In genomic region chr6:68732423-68732822, GRCh38 we compare ENCODE assay signal across 23 cellular contexts.
"Had no signal": no experiment of that assay in that cellular context is flagged by ENCODE, and none has a peak within 500 bp of the region (broad histone marks: within the 10 kb centered on the region; RNA-seq: fewer than 3 reads in every experiment).

No MANE protein-coding gene starts in this region.

- DNase-seq: activated CD4-positive, alpha-beta T cell treated with anti-CD3 and anti-CD28 coated beads for 1 hour; activated CD4-positive, alpha-beta T cell treated with anti-CD3 and anti-CD28 coated beads for 4 hours; activated CD4-positive, alpha-beta T cell treated with anti-CD3 and anti-CD28 coated beads, Interleukin-2, amount 10 ng/mL, durations not matched to agents 7 days and 5 days; activated CD4-positive, alpha-beta T cell treated with anti-CD3 and anti-CD28 coated beads, Interleukin-2, amount 50 U/mL, for 4 hours; activated CD8-positive, alpha-beta memory T cell treated with anti-CD3 and anti-CD28 coated beads for 24 hours; activated CD8-positive, alpha-beta T cell treated with anti-CD3 and anti-CD28 coated beads for 36 hours; activated effector memory CD4-positive, alpha-beta T cell treated with anti-CD3 and anti-CD28 coated beads, Interleukin-2, amount 50 U/mL, for 16 hours; activated naive CD4-positive, alpha-beta T cell treated with anti-CD3 and anti-CD28 coated beads for 36 hours; activated naive CD8-positive, alpha-beta T cell treated with anti-CD3 and anti-CD28 coated beads for 36 hours; activated naive CD8-positive, alpha-beta T cell treated with anti-CD3 and anti-CD28 coated beads, Interleukin-2, amount 50 U/mL, for 24 hours; activated T-cell treated with anti-CD3 and anti-CD28 coated beads, Interleukin-2, amount 50 U/mL, for 4 hours; adrenal gland; amygdala; central memory CD4-positive, alpha-beta T cell; cerebellar nuclear complex; colonic mucosa; effector CD8-positive, alpha-beta T cell; esophagus squamous epithelium; foreskin melanocyte; heart right ventricle; T-helper 2 cell had no signal

- ATAC-seq: activated CD8-positive, alpha-beta T cell treated with anti-CD3 and anti-CD28 coated beads for 36 hours; activated naive CD8-positive, alpha-beta T cell treated with anti-CD3 and anti-CD28 coated beads, Interleukin-2, amount 50 U/mL, for 24 hours; activated T-cell treated with anti-CD3 and anti-CD28 coated beads, Interleukin-2, amount 50 U/mL, for 4 hours; gastroesophageal sphincter; heart right ventricle; WTC11 had no signal
